In genomic region chr6:39865011-39865888, GRCh38 we compare ENCODE assay signal across 8 cellular contexts.
DNase-seq lines count a peak whose midpoint lies in the region; ATAC-seq and TF ChIP-seq lines count a peak whose summit lies in the region.

No MANE protein-coding gene starts in this region.

- H3K27me3 Mint-ChIP-seq in T-helper 2 cell treated with Interferon-gamma antibody and Interleukin-4, amounts not matched to agents 5 μg/mL and 100 μg/mL, for 36 hours (ENCODE audit: low read depth) = no peaks in the 10 kb centered on the region
- peaks cover 8% of the 10 kb centered on the region for H3K27me3 Mint-ChIP-seq in MCF 10A (ENCODE audit: insufficient read depth, unreplicated experiment)

- no peak overlapping the region for H3K27ac Mint-ChIP-seq in T-helper 2 cell treated with Interferon-gamma antibody and Interleukin-4, amounts not matched to agents 5 μg/mL and 100 μg/mL, for 36 hours
- H3K27ac Mint-ChIP-seq in MCF 10A (ENCODE audit: low read depth, unreplicated experiment) = no peak overlapping the region

- CTCF ChIA-PET in MCF 10A (lab: Yijun Ruan, JAX) = interaction anchor here (0.6 to 2.2 kb wide), 22 partner anchors 8 to 1332 kb away, joined by 3 to 10 read pairs (median 4); no protein-coding TSS in a partner anchor

- peak; percentile 62 for TF ChIP-seq CTCF in MCF 10A (IDR thresholded peaks at IDR 0.05; ENCODE audit: unreplicated experiment)

- H3K9me3 Mint-ChIP-seq in T-helper 2 cell treated with Interferon-gamma antibody and Interleukin-4, amounts not matched to agents 5 μg/mL and 100 μg/mL, for 36 hours = no peaks in the 10 kb centered on the region
- H3K9me3 Mint-ChIP-seq in MCF 10A (ENCODE audit: unreplicated experiment) = no peaks in the 10 kb centered on the region

- intact Hi-C loops in MCF 10A (cut with micrococcal nuclease) = no loop called here

- ATAC-seq in HG03571 (IDR thresholded peaks at IDR 0.05; ENCODE audit: unreplicated experiment) (no peak), GM21786 (IDR thresholded peaks at IDR 0.05; ENCODE audit: unreplicated experiment) (no peak)

- BruUV-seq in MCF 10A (replicated peaks; lab: Mats Ljungman, UMichigan) = no TSS peak

- peak; percentile 84 for DNase-seq in DMS53 (lab: John Stamatoyannopoulos, UW)
- DNase-seq in Jurkat, Clone E6-1 (ENCODE audit: low read depth, low spot score) = peak; percentile 63
- DNase-seq in T-helper 2 cell treated with Interferon-gamma antibody and Interleukin-4, amounts not matched to agents 5 μg/mL and 100 μg/mL, for 36 hours (ENCODE audit: low spot score) = peak; percentile 13
- peak; percentile 73 for DNase-seq in MCF 10A (ENCODE audit: unreplicated experiment)
- peak; percentile 58 for DNase-seq in kidney glomerular epithelial cell (lab: John Stamatoyannopoulos, UW)
- DNase-seq in stimulated activated CD4-positive, alpha-beta T cell treated with anti-CD3 and anti-CD28 coated beads, Interleukin-4, amount 100 ng/mL, for 24 hours = peak; percentile 61

- POLR2A ChIA-PET in MCF 10A (lab: Yijun Ruan, JAX) = no interaction called here

- H3K4me3 ChIP-seq in Jurkat, Clone E6-1 (ENCODE audit: low read length) = no peak overlapping the region

- H3K4me3 Mint-ChIP-seq in T-helper 2 cell treated with Interferon-gamma antibody and Interleukin-4, amounts not matched to agents 5 μg/mL and 100 μg/mL, for 36 hours = no peak overlapping the region
- no peak overlapping the region for H3K4me3 Mint-ChIP-seq in MCF 10A (ENCODE audit: unreplicated experiment)

- H3K4me1 Mint-ChIP-seq in T-helper 2 cell treated with Interferon-gamma antibody and Interleukin-4, amounts not matched to agents 5 μg/mL and 100 μg/mL, for 36 hours (ENCODE audit: low read depth) = no peaks in the 10 kb centered on the region
- no peaks in the 10 kb centered on the region for H3K4me1 Mint-ChIP-seq in MCF 10A (ENCODE audit: insufficient read depth, unreplicated experiment)

- no peaks in the 10 kb centered on the region for H3K36me3 Mint-ChIP-seq in T-helper 2 cell treated with Interferon-gamma antibody and Interleukin-4, amounts not matched to agents 5 μg/mL and 100 μg/mL, for 36 hours (ENCODE audit: low read depth)
- peaks cover 7% of the 10 kb centered on the region for H3K36me3 Mint-ChIP-seq in MCF 10A (ENCODE audit: insufficient read depth, unreplicated experiment)

Comparison
In these comparisons a context has a peak if more than half of its experiments do, and no peak if none do; other contexts are left out.
1. DNase-seq: peak in every context shown above with its lines; median percentile 84 in DMS53; 73 in MCF 10A; 63 in Jurkat, Clone E6-1; 61 in stimulated activated CD4-positive, alpha-beta T cell treated with anti-CD3 and anti-CD28 coated beads, Interleukin-4, amount 100 ng/mL, for 24 hours; 58 in kidney glomerular epithelial cell; 13 in T-helper 2 cell treated with Interferon-gamma antibody and Interleukin-4, amounts not matched to agents 5 μg/mL and 100 μg/mL, for 36 hours.